Comparison of ENCODE assay signal across 18 cellular contexts in genomic region chr10:22727112-22727511, GRCh38. TPM values are rescaled to one million over a fixed set of nuclear protein-coding genes. Genes with fewer than 3 reads are reported as not detected.
DNase-seq lines count a peak whose midpoint lies in the region; ATAC-seq, FAIRE-seq and TF ChIP-seq lines count a peak whose summit lies in the region.
"Had no signal": no experiment of that assay in that cellular context is flagged by ENCODE, and none has a peak within 500 bp of the region (broad histone marks: within the 10 kb centered on the region; RNA-seq: fewer than 3 reads in every experiment).

No MANE protein-coding gene starts in this region.

- peak; percentile 88 for FAIRE-seq in GM18507 (lab: Jason Lieb, UNC)
- FAIRE-seq in kidney (lab: Jason Lieb, UNC): no peak
- FAIRE-seq: GM19239 had no signal

- no peaks in the 10 kb centered on the region for H4K20me1 ChIP-seq in GM23338 (replicated peaks; ENCODE audit: insufficient read depth)

- intact Hi-C loops in kidney (cut with DNase I): no loop called here

- no peak overlapping the region for H3K4me3 ChIP-seq in GM23338
- H3K4me3 ChIP-seq in kidney (ENCODE audit: low read length in 2 of 2): no peak overlapping the region
- H3K4me3 ChIP-seq: GM23248 had no signal

- ATAC-seq in GM23338: no peak
- peak; percentile 77 for ATAC-seq in central memory CD8-positive, alpha-beta T cell (replicated peaks; ENCODE audit: extremely low read depth, poor library complexity, severe bottlenecking)
- no peak for ATAC-seq in HG02884 (IDR thresholded peaks at IDR 0.05; ENCODE audit: unreplicated experiment)

- DNase-seq in GM18507 (ENCODE audit: extremely low spot score, insufficient read length, low read depth): no peak
- DNase-seq in GM23338 (ENCODE audit: low spot score): no peak
- no peak for DNase-seq in central memory CD8-positive, alpha-beta T cell (ENCODE audit: low spot score in 2 of 2)
- peak in 2 of 3 donors; percentile 26 to 46 for DNase-seq in immature natural killer cell
- no peak for DNase-seq in mesenteric fat pad (ENCODE audit: low spot score)
- no peak for DNase-seq in kidney
- no peak for DNase-seq in NCI-H2107 (lab: John Stamatoyannopoulos, UW)
- DNase-seq: C1 segment of cervical spinal cord; Calu3; CD4-positive, alpha-beta memory T cell; COR-L47; DMS53; DMS79 treated with DMSO at 0.1 percent for 48 hours; GF-D8; GM23248; H9 had no signal

- H2AFZ ChIP-seq in GM23338: peak overlapping the region; percentile 30; the same call in 1 of the 2 replicates
- H2AFZ ChIP-seq: GM23248 had no signal

- H3K9ac ChIP-seq in kidney (ENCODE audit: low read length in 2 of 2): no peak overlapping the region
- H3K9ac ChIP-seq: GM23248 had no signal

- H3F3A ChIP-seq in GM23338 (replicated peaks; ENCODE audit: low read depth): no peaks in the 10 kb centered on the region

- no peak overlapping the region for H3K27ac Mint-ChIP-seq in GM23338
- peak overlapping the region; percentile 50 for H3K27ac Mint-ChIP-seq in central memory CD8-positive, alpha-beta T cell (ENCODE audit: low read depth)
- H3K27ac Mint-ChIP-seq in immature natural killer cell: peak overlapping the region in 4 of 6 donors; percentile 8 to 70 (median 38)
- H3K27ac Mint-ChIP-seq: H9 had no signal

- H3K4me3 Mint-ChIP-seq in GM23338 (no peak overlapping the region), immature natural killer cell (peak overlapping the region in 4 of 5 donors; percentile 15 to 59 (median 30))
- H3K4me3 Mint-ChIP-seq in central memory CD8-positive, alpha-beta T cell: no peak overlapping the region
- H3K4me3 Mint-ChIP-seq: CD4-positive, alpha-beta memory T cell; H9 had no signal

- H3K4me1 ChIP-seq in GM23338 (ENCODE audit: insufficient read depth) (no peaks in the 10 kb centered on the region; the same call in 1 of the 2 replicates), kidney (ENCODE audit: control insufficient read depth in 1 of 2, insufficient read depth in 1 of 2, low read depth in 1 of 2, low read length in 2 of 2) (no peaks in the 10 kb centered on the region)

- no peaks in the 10 kb centered on the region for H3K9me2 ChIP-seq in GM23338 (ENCODE audit: insufficient read depth)

- no peaks in the 10 kb centered on the region for H3K9me3 ChIP-seq in kidney (ENCODE audit: control insufficient read depth in 1 of 2, low read length in 2 of 2)

- TF ChIP-seq CTCF in GM23338 (conservative IDR thresholded peaks at IDR 0.05; ENCODE audit: low read depth in 2 of 2): no peak
- no peak for TF ChIP-seq CTCF in kidney (IDR thresholded peaks at IDR 0.05; ENCODE audit: borderline replicate concordance, extremely low read depth, insufficient read depth)

- H3K27me3 ChIP-seq in GM23338 (ENCODE audit: insufficient read depth): no peaks in the 10 kb centered on the region

- no peaks in the 10 kb centered on the region for H3K9me3 Mint-ChIP-seq in GM23338
- H3K9me3 Mint-ChIP-seq in central memory CD8-positive, alpha-beta T cell: no peaks in the 10 kb centered on the region
- H3K9me3 Mint-ChIP-seq in immature natural killer cell: no peaks in the 10 kb centered on the region
- H3K9me3 Mint-ChIP-seq: CD4-positive, alpha-beta memory T cell had no signal

- peaks cover 9% of the 10 kb centered on the region for H3K4me1 Mint-ChIP-seq in GM23338
- H3K4me1 Mint-ChIP-seq in central memory CD8-positive, alpha-beta T cell: peaks cover 27% of the 10 kb centered on the region
- peaks cover 18 to 23% of the 10 kb centered on the region in 2 donors for H3K4me1 Mint-ChIP-seq in immature natural killer cell

- H3K4me2 ChIP-seq in GM23338: no peak overlapping the region

- no peaks in the 10 kb centered on the region for H3K36me3 ChIP-seq in GM23338 (ENCODE audit: insufficient read depth)
- H3K36me3 ChIP-seq in kidney (ENCODE audit: control insufficient read depth in 1 of 2, insufficient read depth in 2 of 2, low read length in 2 of 2): no peaks in the 10 kb centered on the region

- H3K27me3 Mint-ChIP-seq in GM23338 (ENCODE audit: insufficient read depth, low read depth, poor library complexity): peaks cover 5% of the 10 kb centered on the region
- H3K27me3 Mint-ChIP-seq in central memory CD8-positive, alpha-beta T cell: no peaks in the 10 kb centered on the region
- H3K27me3 Mint-ChIP-seq in immature natural killer cell (ENCODE audit: low read depth in 3 of 3): peaks cover 0 to 2% (median 2%) of the 10 kb centered on the region in 3 donors
- H3K27me3 Mint-ChIP-seq: CD4-positive, alpha-beta memory T cell had no signal

- H3K79me2 ChIP-seq in GM23338 (replicated peaks; ENCODE audit: insufficient read depth): no peaks in the 10 kb centered on the region

- H3K27ac ChIP-seq in GM23338 (ENCODE audit: low read depth) (no peak overlapping the region), kidney (ENCODE audit: low read depth in 2 of 2, low read length in 2 of 2) (no peak overlapping the region)
- H3K27ac ChIP-seq: GM23248 had no signal

- no peaks in the 10 kb centered on the region for H3K36me3 Mint-ChIP-seq in GM23338 (ENCODE audit: low read depth)
- peaks cover 1% of the 10 kb centered on the region for H3K36me3 Mint-ChIP-seq in central memory CD8-positive, alpha-beta T cell (ENCODE audit: insufficient read depth)
- no peaks in the 10 kb centered on the region for H3K36me3 Mint-ChIP-seq in immature natural killer cell
- H3K36me3 Mint-ChIP-seq: CD4-positive, alpha-beta memory T cell had no signal

TF ChIP-seq in GM23338, 12 proteins besides CTCF, POLR2A, EP300 and RAD21 (continues in another document):
- TF ChIP-seq EZH2phosphoT487 (IDR thresholded peaks at IDR 0.05; ENCODE audit: unreplicated experiment) (no peak), ETS1 (IDR thresholded peaks at IDR 0.05) (no peak), CREB1 (CRISPR knock-in tag; IDR thresholded peaks at IDR 0.05; ENCODE audit: low read depth) (no peak), JUNB (IDR thresholded peaks at IDR 0.05; ENCODE audit: unreplicated experiment) (no peak), STAT1 (IDR thresholded peaks at IDR 0.05; ENCODE audit: unreplicated experiment) (no peak), ZNF331 (CRISPR knock-in tag; IDR thresholded peaks at IDR 0.05; ENCODE audit: low read depth) (no peak), POLR2AphosphoS5 (IDR thresholded peaks at IDR 0.05; ENCODE audit: low read depth) (no peak), NANOG (IDR thresholded peaks at IDR 0.05; ENCODE audit: borderline replicate concordance) (no peak), EZH2 (IDR thresholded peaks at IDR 0.05; ENCODE audit: low read depth, unreplicated experiment) (no peak)
- TF ChIP-seq, protein P1, sequence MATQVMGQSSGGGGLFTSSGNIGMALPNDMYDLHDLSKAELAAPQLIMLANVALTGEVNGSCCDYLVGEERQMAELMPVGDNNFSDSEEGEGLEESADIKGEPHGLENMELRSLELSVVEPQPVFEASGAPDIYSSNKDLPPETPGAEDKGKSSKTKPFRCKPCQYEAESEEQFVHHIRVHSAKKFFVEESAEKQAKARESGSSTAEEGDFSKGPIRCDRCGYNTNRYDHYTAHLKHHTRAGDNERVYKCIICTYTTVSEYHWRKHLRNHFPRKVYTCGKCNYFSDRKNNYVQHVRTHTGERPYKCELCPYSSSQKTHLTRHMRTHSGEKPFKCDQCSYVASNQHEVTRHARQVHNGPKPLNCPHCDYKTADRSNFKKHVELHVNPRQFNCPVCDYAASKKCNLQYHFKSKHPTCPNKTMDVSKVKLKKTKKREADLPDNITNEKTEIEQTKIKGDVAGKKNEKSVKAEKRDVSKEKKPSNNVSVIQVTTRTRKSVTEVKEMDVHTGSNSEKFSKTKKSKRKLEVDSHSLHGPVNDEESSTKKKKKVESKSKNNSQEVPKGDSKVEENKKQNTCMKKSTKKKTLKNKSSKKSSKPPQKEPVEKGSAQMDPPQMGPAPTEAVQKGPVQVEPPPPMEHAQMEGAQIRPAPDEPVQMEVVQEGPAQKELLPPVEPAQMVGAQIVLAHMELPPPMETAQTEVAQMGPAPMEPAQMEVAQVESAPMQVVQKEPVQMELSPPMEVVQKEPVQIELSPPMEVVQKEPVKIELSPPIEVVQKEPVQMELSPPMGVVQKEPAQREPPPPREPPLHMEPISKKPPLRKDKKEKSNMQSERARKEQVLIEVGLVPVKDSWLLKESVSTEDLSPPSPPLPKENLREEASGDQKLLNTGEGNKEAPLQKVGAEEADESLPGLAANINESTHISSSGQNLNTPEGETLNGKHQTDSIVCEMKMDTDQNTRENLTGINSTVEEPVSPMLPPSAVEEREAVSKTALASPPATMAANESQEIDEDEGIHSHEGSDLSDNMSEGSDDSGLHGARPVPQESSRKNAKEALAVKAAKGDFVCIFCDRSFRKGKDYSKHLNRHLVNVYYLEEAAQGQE (IDR thresholded peaks at IDR 0.05; ENCODE audit: unreplicated experiment): no peak

RNA-seq across cellular contexts. Expression of gene PIP4K2A, which starts 12.7 kb away (rescaled TPM):
- total RNA-seq in GM23338 (2014; rRNA removed; shearing (Covaris generic)): 40.1 and 44.4 TPM in 2 replicates
- polyA plus RNA-seq in GM23338 (2016; fragmentation: Nextera tagmentation; extraction: Ambion mirVana): 39.9 and 40.3 TPM in 2 replicates
- 100 to 1,000 TPM in 1 of 3 donors, 10 to 100 TPM in 2; 62.9 to 138 (median 80.3) TPM for polyA plus RNA-seq in immature natural killer cell
- total RNA-seq in mesenteric fat pad: 49.6 TPM
- total RNA-seq in kidney: 54.6 TPM
- polyA plus RNA-seq in kidney (ENCODE audit: insufficient read depth, low read depth, low replicate concordance): 12.2 TPM

Comparison
In these comparisons a context has a peak if more than half of its experiments do, and no peak if none do; other contexts are left out.
1. DNase-seq: peak in immature natural killer cell (2 of 3); none in GM18507 (single experiment), GM23338 (single experiment), central memory CD8-positive, alpha-beta T cell (0 of 2), mesenteric fat pad (single experiment), kidney (single experiment) and NCI-H2107 (single experiment).
2. H3K4me3 Mint-ChIP-seq: peak in immature natural killer cell (4 of 5); none in GM23338 (single experiment) and central memory CD8-positive, alpha-beta T cell (single experiment).